In genomic region chr17:41864837-41865595, GRCh38 we compare ENCODE assay signal across 1 cellular context.
A peak's percentile ranks its signal among the peaks of the same experiment; 100 is the strongest.
TF ChIP-seq lines count a peak whose summit lies in the region.

Gene KLHL11, minus strand, starts transcription at chr17:41865423. Its CDS starts 53 bp downstream, at chr17:41865370.

TF ChIP-seq in K562, 482 proteins besides CTCF, POLR2A, EP300 and RAD21 (continued from another document and continues in another):
- TF ChIP-seq, protein P1, sequence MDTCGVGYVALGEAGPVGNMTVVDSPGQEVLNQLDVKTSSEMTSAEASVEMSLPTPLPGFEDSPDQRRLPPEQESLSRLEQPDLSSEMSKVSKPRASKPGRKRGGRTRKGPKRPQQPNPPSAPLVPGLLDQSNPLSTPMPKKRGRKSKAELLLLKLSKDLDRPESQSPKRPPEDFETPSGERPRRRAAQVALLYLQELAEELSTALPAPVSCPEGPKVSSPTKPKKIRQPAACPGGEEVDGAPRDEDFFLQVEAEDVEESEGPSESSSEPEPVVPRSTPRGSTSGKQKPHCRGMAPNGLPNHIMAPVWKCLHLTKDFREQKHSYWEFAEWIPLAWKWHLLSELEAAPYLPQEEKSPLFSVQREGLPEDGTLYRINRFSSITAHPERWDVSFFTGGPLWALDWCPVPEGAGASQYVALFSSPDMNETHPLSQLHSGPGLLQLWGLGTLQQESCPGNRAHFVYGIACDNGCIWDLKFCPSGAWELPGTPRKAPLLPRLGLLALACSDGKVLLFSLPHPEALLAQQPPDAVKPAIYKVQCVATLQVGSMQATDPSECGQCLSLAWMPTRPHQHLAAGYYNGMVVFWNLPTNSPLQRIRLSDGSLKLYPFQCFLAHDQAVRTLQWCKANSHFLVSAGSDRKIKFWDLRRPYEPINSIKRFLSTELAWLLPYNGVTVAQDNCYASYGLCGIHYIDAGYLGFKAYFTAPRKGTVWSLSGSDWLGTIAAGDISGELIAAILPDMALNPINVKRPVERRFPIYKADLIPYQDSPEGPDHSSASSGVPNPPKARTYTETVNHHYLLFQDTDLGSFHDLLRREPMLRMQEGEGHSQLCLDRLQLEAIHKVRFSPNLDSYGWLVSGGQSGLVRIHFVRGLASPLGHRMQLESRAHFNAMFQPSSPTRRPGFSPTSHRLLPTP (IDR thresholded peaks at IDR 0.05; ENCODE audit: borderline replicate concordance, extremely low read depth, insufficient read length) = no peak
- peak; percentile 57; the same call in 1 of the 2 replicates for TF ChIP-seq EP400 (IDR thresholded peaks at IDR 0.05)
- no peak for TF ChIP-seq PHB2 (IDR thresholded peaks at IDR 0.05; ENCODE audit: low read depth)
- TF ChIP-seq ETS2 (tag; IDR thresholded peaks at IDR 0.05; ENCODE audit: borderline replicate concordance, poor library complexity, severe bottlenecking) = no peak
- TF ChIP-seq, protein P2, sequence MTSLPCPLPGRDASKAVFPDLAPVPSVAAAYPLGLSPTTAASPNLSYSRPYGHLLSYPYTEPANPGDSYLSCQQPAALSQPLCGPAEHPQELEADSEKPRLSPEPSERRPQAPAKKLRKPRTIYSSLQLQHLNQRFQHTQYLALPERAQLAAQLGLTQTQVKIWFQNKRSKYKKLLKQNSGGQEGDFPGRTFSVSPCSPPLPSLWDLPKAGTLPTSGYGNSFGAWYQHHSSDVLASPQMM (CRISPR knock-in tag; IDR thresholded peaks at IDR 0.05) = no peak
- no peak for TF ChIP-seq SMARCA4 (IDR thresholded peaks at IDR 0.05)
- no peak for TF ChIP-seq SMC3 (conservative IDR thresholded peaks at IDR 0.05; ENCODE audit: insufficient read depth, low read depth, low read length)
- TF ChIP-seq, protein P3, sequence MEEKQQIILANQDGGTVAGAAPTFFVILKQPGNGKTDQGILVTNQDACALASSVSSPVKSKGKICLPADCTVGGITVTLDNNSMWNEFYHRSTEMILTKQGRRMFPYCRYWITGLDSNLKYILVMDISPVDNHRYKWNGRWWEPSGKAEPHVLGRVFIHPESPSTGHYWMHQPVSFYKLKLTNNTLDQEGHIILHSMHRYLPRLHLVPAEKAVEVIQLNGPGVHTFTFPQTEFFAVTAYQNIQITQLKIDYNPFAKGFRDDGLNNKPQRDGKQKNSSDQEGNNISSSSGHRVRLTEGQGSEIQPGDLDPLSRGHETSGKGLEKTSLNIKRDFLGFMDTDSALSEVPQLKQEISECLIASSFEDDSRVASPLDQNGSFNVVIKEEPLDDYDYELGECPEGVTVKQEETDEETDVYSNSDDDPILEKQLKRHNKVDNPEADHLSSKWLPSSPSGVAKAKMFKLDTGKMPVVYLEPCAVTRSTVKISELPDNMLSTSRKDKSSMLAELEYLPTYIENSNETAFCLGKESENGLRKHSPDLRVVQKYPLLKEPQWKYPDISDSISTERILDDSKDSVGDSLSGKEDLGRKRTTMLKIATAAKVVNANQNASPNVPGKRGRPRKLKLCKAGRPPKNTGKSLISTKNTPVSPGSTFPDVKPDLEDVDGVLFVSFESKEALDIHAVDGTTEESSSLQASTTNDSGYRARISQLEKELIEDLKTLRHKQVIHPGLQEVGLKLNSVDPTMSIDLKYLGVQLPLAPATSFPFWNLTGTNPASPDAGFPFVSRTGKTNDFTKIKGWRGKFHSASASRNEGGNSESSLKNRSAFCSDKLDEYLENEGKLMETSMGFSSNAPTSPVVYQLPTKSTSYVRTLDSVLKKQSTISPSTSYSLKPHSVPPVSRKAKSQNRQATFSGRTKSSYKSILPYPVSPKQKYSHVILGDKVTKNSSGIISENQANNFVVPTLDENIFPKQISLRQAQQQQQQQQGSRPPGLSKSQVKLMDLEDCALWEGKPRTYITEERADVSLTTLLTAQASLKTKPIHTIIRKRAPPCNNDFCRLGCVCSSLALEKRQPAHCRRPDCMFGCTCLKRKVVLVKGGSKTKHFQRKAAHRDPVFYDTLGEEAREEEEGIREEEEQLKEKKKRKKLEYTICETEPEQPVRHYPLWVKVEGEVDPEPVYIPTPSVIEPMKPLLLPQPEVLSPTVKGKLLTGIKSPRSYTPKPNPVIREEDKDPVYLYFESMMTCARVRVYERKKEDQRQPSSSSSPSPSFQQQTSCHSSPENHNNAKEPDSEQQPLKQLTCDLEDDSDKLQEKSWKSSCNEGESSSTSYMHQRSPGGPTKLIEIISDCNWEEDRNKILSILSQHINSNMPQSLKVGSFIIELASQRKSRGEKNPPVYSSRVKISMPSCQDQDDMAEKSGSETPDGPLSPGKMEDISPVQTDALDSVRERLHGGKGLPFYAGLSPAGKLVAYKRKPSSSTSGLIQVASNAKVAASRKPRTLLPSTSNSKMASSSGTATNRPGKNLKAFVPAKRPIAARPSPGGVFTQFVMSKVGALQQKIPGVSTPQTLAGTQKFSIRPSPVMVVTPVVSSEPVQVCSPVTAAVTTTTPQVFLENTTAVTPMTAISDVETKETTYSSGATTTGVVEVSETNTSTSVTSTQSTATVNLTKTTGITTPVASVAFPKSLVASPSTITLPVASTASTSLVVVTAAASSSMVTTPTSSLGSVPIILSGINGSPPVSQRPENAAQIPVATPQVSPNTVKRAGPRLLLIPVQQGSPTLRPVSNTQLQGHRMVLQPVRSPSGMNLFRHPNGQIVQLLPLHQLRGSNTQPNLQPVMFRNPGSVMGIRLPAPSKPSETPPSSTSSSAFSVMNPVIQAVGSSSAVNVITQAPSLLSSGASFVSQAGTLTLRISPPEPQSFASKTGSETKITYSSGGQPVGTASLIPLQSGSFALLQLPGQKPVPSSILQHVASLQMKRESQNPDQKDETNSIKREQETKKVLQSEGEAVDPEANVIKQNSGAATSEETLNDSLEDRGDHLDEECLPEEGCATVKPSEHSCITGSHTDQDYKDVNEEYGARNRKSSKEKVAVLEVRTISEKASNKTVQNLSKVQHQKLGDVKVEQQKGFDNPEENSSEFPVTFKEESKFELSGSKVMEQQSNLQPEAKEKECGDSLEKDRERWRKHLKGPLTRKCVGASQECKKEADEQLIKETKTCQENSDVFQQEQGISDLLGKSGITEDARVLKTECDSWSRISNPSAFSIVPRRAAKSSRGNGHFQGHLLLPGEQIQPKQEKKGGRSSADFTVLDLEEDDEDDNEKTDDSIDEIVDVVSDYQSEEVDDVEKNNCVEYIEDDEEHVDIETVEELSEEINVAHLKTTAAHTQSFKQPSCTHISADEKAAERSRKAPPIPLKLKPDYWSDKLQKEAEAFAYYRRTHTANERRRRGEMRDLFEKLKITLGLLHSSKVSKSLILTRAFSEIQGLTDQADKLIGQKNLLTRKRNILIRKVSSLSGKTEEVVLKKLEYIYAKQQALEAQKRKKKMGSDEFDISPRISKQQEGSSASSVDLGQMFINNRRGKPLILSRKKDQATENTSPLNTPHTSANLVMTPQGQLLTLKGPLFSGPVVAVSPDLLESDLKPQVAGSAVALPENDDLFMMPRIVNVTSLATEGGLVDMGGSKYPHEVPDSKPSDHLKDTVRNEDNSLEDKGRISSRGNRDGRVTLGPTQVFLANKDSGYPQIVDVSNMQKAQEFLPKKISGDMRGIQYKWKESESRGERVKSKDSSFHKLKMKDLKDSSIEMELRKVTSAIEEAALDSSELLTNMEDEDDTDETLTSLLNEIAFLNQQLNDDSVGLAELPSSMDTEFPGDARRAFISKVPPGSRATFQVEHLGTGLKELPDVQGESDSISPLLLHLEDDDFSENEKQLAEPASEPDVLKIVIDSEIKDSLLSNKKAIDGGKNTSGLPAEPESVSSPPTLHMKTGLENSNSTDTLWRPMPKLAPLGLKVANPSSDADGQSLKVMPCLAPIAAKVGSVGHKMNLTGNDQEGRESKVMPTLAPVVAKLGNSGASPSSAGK (IDR thresholded peaks at IDR 0.05) = peak; percentile 75
- TF ChIP-seq MLX (CRISPR knock-in tag; conservative IDR thresholded peaks at IDR 0.05) = no peak
- TF ChIP-seq, protein P4, sequence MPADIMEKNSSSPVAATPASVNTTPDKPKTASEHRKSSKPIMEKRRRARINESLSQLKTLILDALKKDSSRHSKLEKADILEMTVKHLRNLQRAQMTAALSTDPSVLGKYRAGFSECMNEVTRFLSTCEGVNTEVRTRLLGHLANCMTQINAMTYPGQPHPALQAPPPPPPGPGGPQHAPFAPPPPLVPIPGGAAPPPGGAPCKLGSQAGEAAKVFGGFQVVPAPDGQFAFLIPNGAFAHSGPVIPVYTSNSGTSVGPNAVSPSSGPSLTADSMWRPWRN (IDR thresholded peaks at IDR 0.05; ENCODE audit: low read depth) = no peak
- no peak for TF ChIP-seq MCM5 (IDR thresholded peaks at IDR 0.05; ENCODE audit: low read depth)
- TF ChIP-seq, protein P5, sequence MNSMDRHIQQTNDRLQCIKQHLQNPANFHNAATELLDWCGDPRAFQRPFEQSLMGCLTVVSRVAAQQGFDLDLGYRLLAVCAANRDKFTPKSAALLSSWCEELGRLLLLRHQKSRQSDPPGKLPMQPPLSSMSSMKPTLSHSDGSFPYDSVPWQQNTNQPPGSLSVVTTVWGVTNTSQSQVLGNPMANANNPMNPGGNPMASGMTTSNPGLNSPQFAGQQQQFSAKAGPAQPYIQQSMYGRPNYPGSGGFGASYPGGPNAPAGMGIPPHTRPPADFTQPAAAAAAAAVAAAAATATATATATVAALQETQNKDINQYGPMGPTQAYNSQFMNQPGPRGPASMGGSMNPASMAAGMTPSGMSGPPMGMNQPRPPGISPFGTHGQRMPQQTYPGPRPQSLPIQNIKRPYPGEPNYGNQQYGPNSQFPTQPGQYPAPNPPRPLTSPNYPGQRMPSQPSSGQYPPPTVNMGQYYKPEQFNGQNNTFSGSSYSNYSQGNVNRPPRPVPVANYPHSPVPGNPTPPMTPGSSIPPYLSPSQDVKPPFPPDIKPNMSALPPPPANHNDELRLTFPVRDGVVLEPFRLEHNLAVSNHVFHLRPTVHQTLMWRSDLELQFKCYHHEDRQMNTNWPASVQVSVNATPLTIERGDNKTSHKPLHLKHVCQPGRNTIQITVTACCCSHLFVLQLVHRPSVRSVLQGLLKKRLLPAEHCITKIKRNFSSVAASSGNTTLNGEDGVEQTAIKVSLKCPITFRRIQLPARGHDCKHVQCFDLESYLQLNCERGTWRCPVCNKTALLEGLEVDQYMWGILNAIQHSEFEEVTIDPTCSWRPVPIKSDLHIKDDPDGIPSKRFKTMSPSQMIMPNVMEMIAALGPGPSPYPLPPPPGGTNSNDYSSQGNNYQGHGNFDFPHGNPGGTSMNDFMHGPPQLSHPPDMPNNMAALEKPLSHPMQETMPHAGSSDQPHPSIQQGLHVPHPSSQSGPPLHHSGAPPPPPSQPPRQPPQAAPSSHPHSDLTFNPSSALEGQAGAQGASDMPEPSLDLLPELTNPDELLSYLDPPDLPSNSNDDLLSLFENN (IDR thresholded peaks at IDR 0.05; ENCODE audit: low read depth in 2 of 2, low read length in 2 of 2) = 0 out of 4 replicates have a peak, but pooled peaks of 1 of the 2 experiments have one; percentile 15
- TF ChIP-seq RFX5 (IDR thresholded peaks at IDR 0.05; ENCODE audit: low read depth, low read length) = no peak
- TF ChIP-seq NR1H2 (CRISPR knock-in tag; IDR thresholded peaks at IDR 0.05) = no peak
- TF ChIP-seq SMAD1 (IDR thresholded peaks at IDR 0.05; ENCODE audit: low read depth, low read length, partially characterized antibody) = no peak
- TF ChIP-seq ARID1B (IDR thresholded peaks at IDR 0.05) = no peak
- TF ChIP-seq HLTF (IDR thresholded peaks at IDR 0.05) = no peak
- TF ChIP-seq, protein P6, sequence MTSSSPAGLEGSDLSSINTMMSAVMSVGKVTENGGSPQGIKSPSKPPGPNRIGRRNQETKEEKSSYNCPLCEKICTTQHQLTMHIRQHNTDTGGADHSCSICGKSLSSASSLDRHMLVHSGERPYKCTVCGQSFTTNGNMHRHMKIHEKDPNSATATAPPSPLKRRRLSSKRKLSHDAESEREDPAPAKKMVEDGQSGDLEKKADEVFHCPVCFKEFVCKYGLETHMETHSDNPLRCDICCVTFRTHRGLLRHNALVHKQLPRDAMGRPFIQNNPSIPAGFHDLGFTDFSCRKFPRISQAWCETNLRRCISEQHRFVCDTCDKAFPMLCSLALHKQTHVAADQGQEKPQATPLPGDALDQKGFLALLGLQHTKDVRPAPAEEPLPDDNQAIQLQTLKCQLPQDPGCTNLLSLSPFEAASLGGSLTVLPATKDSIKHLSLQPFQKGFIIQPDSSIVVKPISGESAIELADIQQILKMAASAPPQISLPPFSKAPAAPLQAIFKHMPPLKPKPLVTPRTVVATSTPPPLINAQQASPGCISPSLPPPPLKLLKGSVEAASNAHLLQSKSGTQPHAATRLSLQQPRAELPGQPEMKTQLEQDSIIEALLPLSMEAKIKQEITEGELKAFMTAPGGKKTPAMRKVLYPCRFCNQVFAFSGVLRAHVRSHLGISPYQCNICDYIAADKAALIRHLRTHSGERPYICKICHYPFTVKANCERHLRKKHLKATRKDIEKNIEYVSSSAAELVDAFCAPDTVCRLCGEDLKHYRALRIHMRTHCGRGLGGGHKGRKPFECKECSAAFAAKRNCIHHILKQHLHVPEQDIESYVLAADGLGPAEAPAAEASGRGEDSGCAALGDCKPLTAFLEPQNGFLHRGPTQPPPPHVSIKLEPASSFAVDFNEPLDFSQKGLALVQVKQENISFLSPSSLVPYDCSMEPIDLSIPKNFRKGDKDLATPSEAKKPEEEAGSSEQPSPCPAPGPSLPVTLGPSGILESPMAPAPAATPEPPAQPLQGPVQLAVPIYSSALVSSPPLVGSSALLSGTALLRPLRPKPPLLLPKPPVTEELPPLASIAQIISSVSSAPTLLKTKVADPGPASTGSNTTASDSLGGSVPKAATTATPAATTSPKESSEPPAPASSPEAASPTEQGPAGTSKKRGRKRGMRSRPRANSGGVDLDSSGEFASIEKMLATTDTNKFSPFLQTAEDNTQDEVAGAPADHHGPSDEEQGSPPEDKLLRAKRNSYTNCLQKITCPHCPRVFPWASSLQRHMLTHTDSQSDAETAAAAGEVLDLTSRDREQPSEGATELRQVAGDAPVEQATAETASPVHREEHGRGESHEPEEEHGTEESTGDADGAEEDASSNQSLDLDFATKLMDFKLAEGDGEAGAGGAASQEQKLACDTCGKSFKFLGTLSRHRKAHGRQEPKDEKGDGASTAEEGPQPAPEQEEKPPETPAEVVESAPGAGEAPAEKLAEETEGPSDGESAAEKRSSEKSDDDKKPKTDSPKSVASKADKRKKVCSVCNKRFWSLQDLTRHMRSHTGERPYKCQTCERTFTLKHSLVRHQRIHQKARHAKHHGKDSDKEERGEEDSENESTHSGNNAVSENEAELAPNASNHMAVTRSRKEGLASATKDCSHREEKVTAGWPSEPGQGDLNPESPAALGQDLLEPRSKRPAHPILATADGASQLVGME (CRISPR knock-in tag; IDR thresholded peaks at IDR 0.05) = no peak
- TF ChIP-seq, protein P7, sequence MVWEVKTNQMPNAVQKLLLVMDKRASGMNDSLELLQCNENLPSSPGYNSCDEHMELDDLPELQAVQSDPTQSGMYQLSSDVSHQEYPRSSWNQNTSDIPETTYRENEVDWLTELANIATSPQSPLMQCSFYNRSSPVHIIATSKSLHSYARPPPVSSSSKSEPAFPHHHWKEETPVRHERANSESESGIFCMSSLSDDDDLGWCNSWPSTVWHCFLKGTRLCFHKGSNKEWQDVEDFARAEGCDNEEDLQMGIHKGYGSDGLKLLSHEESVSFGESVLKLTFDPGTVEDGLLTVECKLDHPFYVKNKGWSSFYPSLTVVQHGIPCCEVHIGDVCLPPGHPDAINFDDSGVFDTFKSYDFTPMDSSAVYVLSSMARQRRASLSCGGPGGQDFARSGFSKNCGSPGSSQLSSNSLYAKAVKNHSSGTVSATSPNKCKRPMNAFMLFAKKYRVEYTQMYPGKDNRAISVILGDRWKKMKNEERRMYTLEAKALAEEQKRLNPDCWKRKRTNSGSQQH (CRISPR knock-in tag; IDR thresholded peaks at IDR 0.05) = no peak
- no peak for TF ChIP-seq DPF2 (IDR thresholded peaks at IDR 0.05)
- no peak for TF ChIP-seq PPARD (CRISPR knock-in tag; IDR thresholded peaks at IDR 0.05)
- TF ChIP-seq KLF13 (tag; IDR thresholded peaks at IDR 0.05; ENCODE audit: borderline replicate concordance, low read depth) = 0 out of 2 replicates have a peak, but pooled peaks have one; percentile 25
